Comparison of ENCODE assay signal across 1 cellular context in the genomic region with DNA sequence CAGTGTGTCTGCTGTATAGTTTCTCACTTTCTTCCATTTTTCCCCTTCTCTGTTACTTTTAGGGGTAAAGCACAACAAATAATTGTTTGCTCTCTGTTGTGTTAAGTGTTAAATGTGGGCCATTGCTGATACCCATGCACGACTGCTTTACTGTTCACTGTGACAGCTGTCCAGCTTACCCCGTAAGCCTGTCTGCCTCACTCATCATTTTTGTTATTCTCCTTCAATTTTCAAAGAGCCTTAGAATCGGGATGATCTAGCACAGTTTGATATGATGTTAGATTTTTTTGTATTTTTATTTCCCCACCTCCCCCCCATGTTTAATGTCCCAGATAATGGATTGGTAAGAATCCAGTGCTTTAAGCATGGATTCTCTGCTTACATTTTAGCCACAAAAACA.
TF ChIP-seq lines count a peak whose summit lies in the region.

No MANE protein-coding gene starts in this region.

TF ChIP-seq in HCT116, 20 proteins besides CTCF, POLR2A, EP300 and RAD21 (continued from another document):
- TF ChIP-seq REST (IDR thresholded peaks at IDR 0.05; ENCODE audit: low read depth) = no peak
- no peak for TF ChIP-seq TCF7L2 (IDR thresholded peaks at IDR 0.05; ENCODE audit: borderline replicate concordance, extremely low read depth, insufficient read depth, insufficient read length)
- TF ChIP-seq, protein P1, sequence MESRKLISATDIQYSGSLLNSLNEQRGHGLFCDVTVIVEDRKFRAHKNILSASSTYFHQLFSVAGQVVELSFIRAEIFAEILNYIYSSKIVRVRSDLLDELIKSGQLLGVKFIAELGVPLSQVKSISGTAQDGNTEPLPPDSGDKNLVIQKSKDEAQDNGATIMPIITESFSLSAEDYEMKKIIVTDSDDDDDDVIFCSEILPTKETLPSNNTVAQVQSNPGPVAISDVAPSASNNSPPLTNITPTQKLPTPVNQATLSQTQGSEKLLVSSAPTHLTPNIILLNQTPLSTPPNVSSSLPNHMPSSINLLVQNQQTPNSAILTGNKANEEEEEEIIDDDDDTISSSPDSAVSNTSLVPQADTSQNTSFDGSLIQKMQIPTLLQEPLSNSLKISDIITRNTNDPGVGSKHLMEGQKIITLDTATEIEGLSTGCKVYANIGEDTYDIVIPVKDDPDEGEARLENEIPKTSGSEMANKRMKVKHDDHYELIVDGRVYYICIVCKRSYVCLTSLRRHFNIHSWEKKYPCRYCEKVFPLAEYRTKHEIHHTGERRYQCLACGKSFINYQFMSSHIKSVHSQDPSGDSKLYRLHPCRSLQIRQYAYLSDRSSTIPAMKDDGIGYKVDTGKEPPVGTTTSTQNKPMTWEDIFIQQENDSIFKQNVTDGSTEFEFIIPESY (IDR thresholded peaks at IDR 0.05; ENCODE audit: extremely low read depth, insufficient replicate concordance, low read length) = no peak
- no peak for TF ChIP-seq JUND (IDR thresholded peaks at IDR 0.05)
- no peak for TF ChIP-seq ZFX (IDR thresholded peaks at IDR 0.05)
